ENCODE assay signal across 8 cellular contexts in the genomic region with DNA sequence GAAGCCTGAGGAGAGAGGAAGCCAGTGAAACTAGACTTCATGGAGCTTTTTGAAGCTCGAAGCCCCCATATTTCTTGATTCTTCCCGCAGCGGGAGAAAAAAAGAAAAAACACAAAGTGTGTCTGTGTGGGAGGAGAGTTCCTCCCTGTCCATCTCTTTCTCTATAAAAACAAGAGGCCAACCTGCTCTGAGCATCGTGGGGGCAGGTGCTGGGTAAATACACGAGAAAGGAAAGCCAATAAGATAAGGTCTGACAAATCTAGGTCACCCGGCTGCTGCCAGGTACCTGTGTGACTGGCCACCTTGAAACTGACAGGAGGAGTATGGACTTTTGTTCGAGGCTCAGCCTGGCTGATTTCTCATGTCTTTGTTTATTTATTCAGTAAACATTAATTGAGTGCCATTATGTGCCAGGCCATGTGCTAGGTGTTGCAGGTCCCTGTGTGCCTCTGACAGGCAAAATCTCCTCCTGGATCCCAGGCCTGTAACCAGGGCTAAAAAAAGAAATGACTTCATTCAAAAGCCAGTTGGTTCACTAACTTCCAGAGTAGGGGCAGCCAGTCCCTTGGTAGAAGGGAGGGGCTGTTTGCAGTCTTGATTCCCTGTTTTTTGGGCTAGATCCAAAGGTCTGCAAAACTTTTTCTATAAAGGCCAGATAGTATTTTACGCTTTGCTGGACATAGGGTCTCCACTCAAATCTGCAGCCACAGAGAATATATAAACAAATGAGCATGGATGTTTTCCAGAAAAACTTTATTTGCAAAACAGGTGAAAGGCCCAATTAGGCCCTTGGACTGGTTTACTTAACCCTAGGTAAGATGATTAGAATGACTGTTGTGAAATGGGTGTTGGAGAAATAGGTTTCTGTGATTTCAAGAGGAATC. TPM values are rescaled to one million over a fixed set of nuclear protein-coding genes. Genes with fewer than 3 reads are reported as not detected.
DNase-seq lines count a peak whose midpoint lies in the region; ATAC-seq, FAIRE-seq and TF ChIP-seq lines count a peak whose summit lies in the region.

No MANE protein-coding gene starts in this region.

- H3K4me1 ChIP-seq in right cardiac atrium (ENCODE audit: control insufficient read depth, insufficient read depth, low read length) (peaks cover 62% of the 10 kb centered on the region), small intestine (ENCODE audit: control insufficient read depth in 2 of 2, insufficient read depth in 1 of 2, low read depth in 1 of 2, low read length in 1 of 2) (peaks cover 38 to 56% of the 10 kb centered on the region in 2 donors)

- DNase-seq in activated naive CD4-positive, alpha-beta T cell treated with anti-CD3 and anti-CD28 coated beads, Interleukin-2, amount 50 U/mL, for 72 hours (ENCODE audit: low spot score in 2 of 2), result no peak
- DNase-seq in activated B cell treated with CpG ODN at 0.5 μM for 24 hours (no peak), right cardiac atrium (peak in 1 of 3 donors; percentile 53), small intestine (peak; percentile 95)
- no peak for DNase-seq in activated CD4-positive, alpha-beta T cell treated with anti-CD3 and anti-CD28 coated beads, Interleukin-2, amount 50 U/mL, for 48 hours

- TF ChIP-seq CTCF in activated B cell treated with CpG ODN at 0.5 μM for 24 hours (IDR thresholded peaks at IDR 0.05), result no peak

- H3K4me1 Mint-ChIP-seq in activated naive CD4-positive, alpha-beta T cell treated with anti-CD3 and anti-CD28 coated beads, Interleukin-2, amount 50 U/mL, for 24 hours, result peaks cover 82% of the 10 kb centered on the region
- peaks cover 87% of the 10 kb centered on the region for H3K4me1 Mint-ChIP-seq in activated B cell treated with CpG ODN at 0.5 μM for 24 hours

- H3K27ac Mint-ChIP-seq in activated naive CD4-positive, alpha-beta T cell treated with anti-CD3 and anti-CD28 coated beads, Interleukin-2, amount 50 U/mL, for 24 hours, result peak overlapping the region; percentile 87
- H3K27ac Mint-ChIP-seq in activated naive CD4-positive, alpha-beta T cell treated with anti-CD3 and anti-CD28 coated beads, Interleukin-2, amount 50 U/mL, for 72 hours, result no peak overlapping the region
- H3K27ac Mint-ChIP-seq in activated B cell treated with CpG ODN at 0.5 μM for 24 hours, result peak overlapping the region; percentile 30

- H3K27ac ChIP-seq in right cardiac atrium (ENCODE audit: low read length) (peak overlapping the region; percentile 99), small intestine (ENCODE audit: low read depth in 1 of 2, low read length in 1 of 2) (peak overlapping the region; percentile 22 to 62)

- H3K9me3 ChIP-seq in right cardiac atrium (ENCODE audit: control insufficient read depth, low read length) (no peaks in the 10 kb centered on the region), small intestine (ENCODE audit: control insufficient read depth, low read depth) (no peaks in the 10 kb centered on the region)

- H3K4me3 Mint-ChIP-seq in activated naive CD4-positive, alpha-beta T cell treated with anti-CD3 and anti-CD28 coated beads, Interleukin-2, amount 50 U/mL, for 24 hours, result peak overlapping the region; percentile 36
- no peak overlapping the region for H3K4me3 Mint-ChIP-seq in activated B cell treated with CpG ODN at 0.5 μM for 24 hours

- no peaks in the 10 kb centered on the region for H3K36me3 Mint-ChIP-seq in activated naive CD4-positive, alpha-beta T cell treated with anti-CD3 and anti-CD28 coated beads, Interleukin-2, amount 50 U/mL, for 24 hours
- no peaks in the 10 kb centered on the region for H3K36me3 Mint-ChIP-seq in activated naive CD4-positive, alpha-beta T cell treated with anti-CD3 and anti-CD28 coated beads, Interleukin-2, amount 50 U/mL, for 72 hours
- no peaks in the 10 kb centered on the region for H3K36me3 Mint-ChIP-seq in activated B cell treated with CpG ODN at 0.5 μM for 24 hours (ENCODE audit: low read depth)

- FAIRE-seq in small intestine (lab: Jason Lieb, UNC), result no peak

- WGBS in right cardiac atrium, result 15% methylated on average over 8 of the region's 8 CpGs
- 7 to 31% (median 26%) methylated on average over 8 of the region's 8 CpGs for WGBS in small intestine, 3 donors

- no peaks in the 10 kb centered on the region for H3K27me3 ChIP-seq in right cardiac atrium (ENCODE audit: control insufficient read depth, insufficient read depth)
- no peaks in the 10 kb centered on the region for H3K27me3 ChIP-seq in small intestine (ENCODE audit: control insufficient read depth in 2 of 2, insufficient read depth in 2 of 2, low read length in 2 of 2)

- intact Hi-C loops in activated B cell treated with CpG ODN at 0.5 μM for 24 hours (cut with micrococcal nuclease), result no loop called here
- intact Hi-C loops in right cardiac atrium (cut with DNase I), result loop anchor here in 1 of 4 donors (5.0 kb wide), 2 partner anchors 35 to 60 kb away; a partner anchor contains a TSS

- H3K9me3 Mint-ChIP-seq in activated naive CD4-positive, alpha-beta T cell treated with anti-CD3 and anti-CD28 coated beads, Interleukin-2, amount 50 U/mL, for 24 hours, result no peaks in the 10 kb centered on the region
- H3K9me3 Mint-ChIP-seq in activated naive CD4-positive, alpha-beta T cell treated with anti-CD3 and anti-CD28 coated beads, Interleukin-2, amount 50 U/mL, for 72 hours, result no peaks in the 10 kb centered on the region
- no peaks in the 10 kb centered on the region for H3K9me3 Mint-ChIP-seq in activated B cell treated with CpG ODN at 0.5 μM for 24 hours

- no peak for ATAC-seq in activated naive CD4-positive, alpha-beta T cell treated with anti-CD3 and anti-CD28 coated beads, Interleukin-2, amount 50 U/mL, for 72 hours
- ATAC-seq in activated B cell treated with CpG ODN at 0.5 μM for 24 hours (ENCODE audit: low read depth) (no peak), right cardiac atrium (peak; percentile 75 to 76), HG03432 (IDR thresholded peaks at IDR 0.05; ENCODE audit: unreplicated experiment) (no peak), HG02763 (IDR thresholded peaks at IDR 0.05; ENCODE audit: unreplicated experiment) (no peak)

- H3K4me3 ChIP-seq in right cardiac atrium (ENCODE audit: low read length), result no peak overlapping the region
- H3K4me3 ChIP-seq in small intestine (ENCODE audit: low read depth in 1 of 2, low read length in 2 of 2), result no peak overlapping the region

- no peaks in the 10 kb centered on the region for H3K27me3 Mint-ChIP-seq in activated naive CD4-positive, alpha-beta T cell treated with anti-CD3 and anti-CD28 coated beads, Interleukin-2, amount 50 U/mL, for 24 hours
- H3K27me3 Mint-ChIP-seq in activated B cell treated with CpG ODN at 0.5 μM for 24 hours, result no peaks in the 10 kb centered on the region

- POLR2A ChIA-PET in activated B cell treated with CpG ODN at 0.5 μM for 24 hours (lab: Charles Lee), result interaction anchor here (2.1 to 7.9 kb wide), 2 partner anchors 16 to 36 kb away, joined by 7 to 56 read pairs; a partner anchor contains a TSS

- CTCF ChIA-PET in activated B cell treated with CpG ODN at 0.5 μM for 24 hours (lab: Charles Lee), result interaction anchor here (1.0 to 2.7 kb wide), 2 partner anchors 13 to 37 kb away, joined by 3 to 15 read pairs; no protein-coding TSS in a partner anchor

- no peaks in the 10 kb centered on the region for H3K36me3 ChIP-seq in small intestine (ENCODE audit: control insufficient read depth in 2 of 2, insufficient read depth in 2 of 2, low read length in 2 of 2)

RNA-seq across cellular contexts. Expression of a gene that starts 35.6 kb away (rescaled TPM):
- total RNA-seq in activated naive CD4-positive, alpha-beta T cell treated with anti-CD3 and anti-CD28 coated beads, Interleukin-2, amount 50 U/mL, for 72 hours, result 1 to 10 TPM; 6.6 to 7.0 TPM
- 18.3 and 19.5 TPM in 2 replicates for total RNA-seq in activated B cell treated with CpG ODN at 0.5 μM for 24 hours
- total RNA-seq in right cardiac atrium, result 10 to 100 TPM; 14.5 to 33.9 (median 23.2) TPM
- polyA plus RNA-seq in right cardiac atrium, result 12.5 TPM
- polyA plus RNA-seq in small intestine, result 1 to 10 TPM; 4.9 to 8.0 (median 7.6) TPM

Comparison
In these comparisons a context has a peak if more than half of its experiments do, and no peak if none do; other contexts are left out.
1. H3K27ac Mint-ChIP-seq: peak in activated naive CD4-positive, alpha-beta T cell treated with anti-CD3 and anti-CD28 coated beads, Interleukin-2, amount 50 U/mL, for 24 hours (single experiment) and activated B cell treated with CpG ODN at 0.5 μM for 24 hours (single experiment); none in activated naive CD4-positive, alpha-beta T cell treated with anti-CD3 and anti-CD28 coated beads, Interleukin-2, amount 50 U/mL, for 72 hours (0 of 2).
2. ATAC-seq: peak in right cardiac atrium (2 of 2); none in activated naive CD4-positive, alpha-beta T cell treated with anti-CD3 and anti-CD28 coated beads, Interleukin-2, amount 50 U/mL, for 72 hours (0 of 2), activated B cell treated with CpG ODN at 0.5 μM for 24 hours (single experiment), HG03432 (single experiment) and HG02763 (single experiment).